ENCODE assay signal across 16 cellular contexts in the genomic region with DNA sequence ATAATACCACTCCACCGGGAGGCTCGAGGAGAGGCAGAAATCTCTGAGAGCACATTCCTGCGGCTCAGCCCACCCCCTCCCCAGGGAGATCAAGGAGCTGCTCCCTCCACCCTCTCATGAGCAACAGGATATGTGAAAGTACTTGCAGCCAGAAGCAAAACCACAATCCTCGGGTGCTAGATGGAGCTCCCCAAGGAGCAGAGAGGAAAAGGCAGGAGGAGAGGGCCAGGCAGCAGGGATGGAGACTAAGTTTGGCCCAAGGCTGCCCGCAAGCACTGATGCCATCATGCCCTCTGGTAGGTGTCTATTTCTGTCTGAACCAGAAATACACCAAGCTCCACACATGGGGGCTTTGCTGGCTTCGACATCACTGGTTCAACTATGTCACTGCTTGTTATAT. TPM values are rescaled to one million over a fixed set of nuclear protein-coding genes. Genes with fewer than 3 reads are reported as not detected.
A peak's percentile ranks its signal among the peaks of the same experiment; 100 is the strongest.
DNase-seq lines count a peak whose midpoint lies in the region; ATAC-seq and TF ChIP-seq lines count a peak whose summit lies in the region.
"Had no signal": no experiment of that assay in that cellular context is flagged by ENCODE, and none has a peak within 500 bp of the region (broad histone marks: within the 10 kb centered on the region; RNA-seq: fewer than 3 reads in every experiment).

No MANE protein-coding gene starts in this region.

- no peak overlapping the region for H2AFZ ChIP-seq in DND-41 (ENCODE audit: low read depth, low read length)

- WGBS in sigmoid colon, 2 donors = 50 to 81% methylated on average over 6 of the region's 6 CpGs

- peak; percentile 18 for DNase-seq in DND-41
- DNase-seq in RWPE2 (ENCODE audit: low spot score) = peak; percentile 14
- DNase-seq in fibroblast of the aortic adventitia (ENCODE audit: low read depth) = peak; percentile 89
- peak; percentile 48 for DNase-seq in sigmoid colon
- no peak for DNase-seq in NCI-H524 treated with DMSO at 0.1 percent for 48 hours (lab: John Stamatoyannopoulos, UW)
- DNase-seq in SIG-M5 treated with dmso at 0.1 percent for 504 hours (lab: John Stamatoyannopoulos, UW; ENCODE audit: unreplicated experiment) = no peak
- DNase-seq in NCI-H2196 treated with DMSO at 0.1 percent for 48 hours (lab: John Stamatoyannopoulos, UW; ENCODE audit: unreplicated experiment) = no peak
- DNase-seq in left colon = no peak
- DNase-seq: activated CD8-positive, alpha-beta memory T cell treated with anti-CD3 and anti-CD28 coated beads, Interleukin-2, amount 50 U/mL, for 4 hours; activated naive CD8-positive, alpha-beta T cell treated with anti-CD3 and anti-CD28 coated beads, Interleukin-2, amount 50 U/mL, for 24 hours; HCEC 1CT; KBM-7; naive B cell; RPMI8226; stimulated activated CD4-positive, alpha-beta T cell treated with anti-CD3 and anti-CD28 coated beads, Interleukin-12 subunit alpha, Interleukin-12 subunit beta, amount 100 ng/mL, for 4 hours had no signal

- H3K27me3 ChIP-seq in DND-41 (ENCODE audit: insufficient read depth, low read length, poor library complexity) (no peaks in the 10 kb centered on the region), RWPE2 (ENCODE audit: insufficient read depth, poor library complexity, severe bottlenecking) (no peaks in the 10 kb centered on the region), sigmoid colon (no peaks in the 10 kb centered on the region)

- no peak for TF ChIP-seq EP300 in sigmoid colon (IDR thresholded peaks at IDR 0.05)

- H3K4me1 ChIP-seq in DND-41 (ENCODE audit: insufficient read depth, low read length) (no peaks in the 10 kb centered on the region), RWPE2 (ENCODE audit: insufficient read depth, poor library complexity, severe bottlenecking) (no peaks in the 10 kb centered on the region), sigmoid colon (peaks cover 0 to 35% (median 29%) of the 10 kb centered on the region in 4 donors)

- no peak overlapping the region for H3K4me3 ChIP-seq in DND-41 (ENCODE audit: low read depth in 1 of 2, low read length in 2 of 2)
- no peak overlapping the region for H3K4me3 ChIP-seq in RWPE2 (ENCODE audit: severe bottlenecking)
- no peak overlapping the region for H3K4me3 ChIP-seq in fibroblast of the aortic adventitia (ENCODE audit: low read depth, low read length)
- no peak overlapping the region for H3K4me3 ChIP-seq in sigmoid colon

- no peak for TF ChIP-seq CTCF in DND-41 (IDR thresholded peaks at IDR 0.05; ENCODE audit: borderline replicate concordance, extremely low read depth, low read length, poor library complexity, severe bottlenecking)
- TF ChIP-seq CTCF in RWPE2 (IDR thresholded peaks at IDR 0.05; ENCODE audit: poor library complexity, severe bottlenecking) = no peak
- TF ChIP-seq CTCF in fibroblast of the aortic adventitia (IDR thresholded peaks at IDR 0.05; ENCODE audit: insufficient read depth, low read length) = no peak
- TF ChIP-seq CTCF in sigmoid colon (IDR thresholded peaks at IDR 0.05) = no peak

- no peaks in the 10 kb centered on the region for H3K79me2 ChIP-seq in DND-41 (ENCODE audit: insufficient read depth, low read length)

- intact Hi-C loops in sigmoid colon (cut with DNase I) = loop anchor here (10.0 kb wide), 1 partner anchor 364 kb away; no protein-coding TSS in a partner anchor
- intact Hi-C loops in left colon (cut with DNase I, micrococcal nuclease) = no loop called here

- no peaks in the 10 kb centered on the region for H3K9me3 ChIP-seq in DND-41 (ENCODE audit: insufficient read depth, low read length, severe bottlenecking)
- H3K9me3 ChIP-seq in RWPE2 (ENCODE audit: severe bottlenecking) = no peaks in the 10 kb centered on the region
- H3K9me3 ChIP-seq in sigmoid colon = no peaks in the 10 kb centered on the region

- no peak for TF ChIP-seq POLR2A in sigmoid colon (IDR thresholded peaks at IDR 0.05)

- H3K27ac ChIP-seq in DND-41 (ENCODE audit: low read length) = no peak overlapping the region
- H3K27ac ChIP-seq in RWPE2 (ENCODE audit: poor library complexity, severe bottlenecking) = no peak overlapping the region
- H3K27ac ChIP-seq in sigmoid colon = no peak overlapping the region

- no peak overlapping the region for H3K9ac ChIP-seq in DND-41 (ENCODE audit: low read depth, low read length)

- no peak overlapping the region for H3K4me2 ChIP-seq in DND-41 (ENCODE audit: insufficient read depth, low read length)

- ATAC-seq in DND-41 (ENCODE audit: insufficient read depth, low read depth) = peak; percentile 58; the same call in 1 of the 3 replicates
- ATAC-seq in RWPE2 (ENCODE audit: low read depth) = no peak
- no peak for ATAC-seq in left colon
- ATAC-seq: activated naive CD8-positive, alpha-beta T cell treated with anti-CD3 and anti-CD28 coated beads, Interleukin-2, amount 50 U/mL, for 24 hours had no signal

- H3K36me3 ChIP-seq in DND-41 (ENCODE audit: insufficient read depth, low read length) (no peaks in the 10 kb centered on the region), RWPE2 (ENCODE audit: low read depth) (0 out of 2 replicates have a peak, but pooled peaks cover 4% of the 10 kb centered on the region), sigmoid colon (peaks cover 0 to 27% (median 10%) of the 10 kb centered on the region in 4 donors)

- H4K20me1 ChIP-seq in DND-41 (ENCODE audit: insufficient read depth, low read length) = peaks cover 9% of the 10 kb centered on the region; the same call in 1 of the 2 replicates

RNA-seq across cellular contexts. Expression of gene VPS37C, which starts 22.3 kb away (rescaled TPM):
- total RNA-seq in fibroblast of the aortic adventitia (ENCODE audit: low replicate concordance) (9.2 and 13.5 TPM in 2 replicates), sigmoid colon (10 to 100 TPM in 3 of 4 donors, 1 to 10 TPM in 1; 8.6 to 25.4 (median 18.5) TPM), left colon (10 to 100 TPM; 25.4 to 27.3 TPM)
- 10 to 100 TPM; 16.9 to 19.3 (median 18.6) TPM for polyA plus RNA-seq in sigmoid colon

RNA-seq across cellular contexts. Expression of gene CD5, which starts 36.7 kb away (rescaled TPM):
- not detected in 2 replicates for total RNA-seq in fibroblast of the aortic adventitia (ENCODE audit: low replicate concordance)
- total RNA-seq in sigmoid colon = under 1 TPM in 2 of 4 donors, not detected in 2; 0.54 to 0.55 TPM
- 10 to 100 TPM in 1 of 3 donors, under 1 TPM in 2; 0.23 to 12.3 (median 0.60) TPM for polyA plus RNA-seq in sigmoid colon
- total RNA-seq in left colon = 1 to 10 TPM in 1 of 2 donors, under 1 TPM in 1; 0.21 to 1.0 TPM
- total RNA-seq: endothelial cell of umbilical vein had no signal
- polyA plus RNA-seq: endothelial cell of umbilical vein had no signal

Comparison
In these comparisons a context has a peak if more than half of its experiments do, and no peak if none do; other contexts are left out.
1. DNase-seq: peak in DND-41 (single experiment), RWPE2 (single experiment), fibroblast of the aortic adventitia (single experiment) and sigmoid colon (single experiment); none in NCI-H524 treated with DMSO at 0.1 percent for 48 hours (single experiment), SIG-M5 treated with dmso at 0.1 percent for 504 hours (single experiment), NCI-H2196 treated with DMSO at 0.1 percent for 48 hours (single experiment) and left colon (0 of 2).